9 cellular contexts compared by ENCODE assay signal in the genomic region with DNA sequence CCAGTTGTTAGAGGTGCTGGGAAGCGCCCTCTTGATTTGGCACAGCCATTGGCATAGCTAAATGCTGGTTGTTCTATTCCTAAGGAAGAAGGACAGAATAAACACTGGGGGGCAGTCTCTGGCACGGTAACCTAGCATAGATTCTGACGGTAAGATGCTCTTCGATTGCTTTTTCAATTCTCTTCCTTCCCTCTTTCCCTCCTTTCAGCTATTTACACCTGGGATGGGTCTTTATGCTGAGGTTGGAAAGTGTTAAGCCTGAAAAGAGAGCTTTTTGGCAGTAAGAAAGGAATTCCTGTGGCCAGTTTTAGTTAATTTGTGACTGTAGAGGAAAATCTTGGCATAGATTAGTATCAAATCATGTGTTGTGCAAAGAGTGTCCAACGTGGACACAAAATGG.
DNase-seq lines count a peak whose midpoint lies in the region; ATAC-seq, FAIRE-seq and TF ChIP-seq lines count a peak whose summit lies in the region.
"Had no signal": no experiment of that assay in that cellular context is flagged by ENCODE, and none has a peak within 500 bp of the region (broad histone marks: within the 10 kb centered on the region; RNA-seq: fewer than 3 reads in every experiment).

No MANE protein-coding gene starts in this region.

- no peak overlapping the region for H3K27ac ChIP-seq in WERI-Rb-1

- H3K4me3 ChIP-seq in WERI-Rb-1 (ENCODE audit: low read depth, low read length), result no peak overlapping the region

- H3K4me1 Mint-ChIP-seq in activated T-helper 2 cell treated with anti-CD3 and anti-CD28 coated beads, Interferon-gamma antibody, Interleukin-2, Interleukin-4, amounts not matched to agents 10 μg/mL and 5 μg/mL and 100 μg/mL, durations not matched to agents 14 hours and 24 hours and 36 hours (ENCODE audit: low read depth), result no peaks in the 10 kb centered on the region
- H3K4me1 Mint-ChIP-seq: T-cell had no signal

- peak; percentile 89 for FAIRE-seq in D721Med (lab: Jason Lieb, UNC)

- H3K27me3 ChIP-seq in WERI-Rb-1 (ENCODE audit: insufficient read depth, low read depth, severe bottlenecking), result no peaks in the 10 kb centered on the region

- H3K9me3 Mint-ChIP-seq in activated T-helper 2 cell treated with anti-CD3 and anti-CD28 coated beads, Interferon-gamma antibody, Interleukin-2, Interleukin-4, amounts not matched to agents 10 μg/mL and 5 μg/mL and 100 μg/mL, durations not matched to agents 14 hours and 24 hours and 36 hours, result no peaks in the 10 kb centered on the region
- H3K9me3 Mint-ChIP-seq: T-cell had no signal

- peak; percentile 33 for ATAC-seq in left lobe of liver

- no peaks in the 10 kb centered on the region for H3K36me3 ChIP-seq in WERI-Rb-1

- H3K27ac Mint-ChIP-seq in activated T-helper 2 cell treated with anti-CD3 and anti-CD28 coated beads, Interferon-gamma antibody, Interleukin-2, Interleukin-4, amounts not matched to agents 10 μg/mL and 5 μg/mL and 100 μg/mL, durations not matched to agents 14 hours and 24 hours and 36 hours, result no peak overlapping the region
- H3K27ac Mint-ChIP-seq: T-cell had no signal

- no peaks in the 10 kb centered on the region for H3K9me3 ChIP-seq in WERI-Rb-1 (ENCODE audit: severe bottlenecking)

- intact Hi-C loops in activated T-helper 2 cell treated with anti-CD3 and anti-CD28 coated beads, Interferon-gamma antibody, Interleukin-2, Interleukin-4, amounts not matched to agents 10 μg/mL and 5 μg/mL and 100 μg/mL, durations not matched to agents 14 hours and 24 hours and 36 hours (cut with micrococcal nuclease), result loop anchor here (10.0 kb wide), 1 partner anchor 200 kb away; no protein-coding TSS in a partner anchor

- H3K36me3 Mint-ChIP-seq in activated T-helper 2 cell treated with anti-CD3 and anti-CD28 coated beads, Interferon-gamma antibody, Interleukin-2, Interleukin-4, amounts not matched to agents 10 μg/mL and 5 μg/mL and 100 μg/mL, durations not matched to agents 14 hours and 24 hours and 36 hours (ENCODE audit: low read depth), result no peaks in the 10 kb centered on the region
- H3K36me3 Mint-ChIP-seq: T-cell had no signal

- H3K27me3 Mint-ChIP-seq in activated T-helper 2 cell treated with anti-CD3 and anti-CD28 coated beads, Interferon-gamma antibody, Interleukin-2, Interleukin-4, amounts not matched to agents 10 μg/mL and 5 μg/mL and 100 μg/mL, durations not matched to agents 14 hours and 24 hours and 36 hours (ENCODE audit: low read depth), result peaks cover 40% of the 10 kb centered on the region

- H3K4me3 Mint-ChIP-seq in activated T-helper 2 cell treated with anti-CD3 and anti-CD28 coated beads, Interferon-gamma antibody, Interleukin-2, Interleukin-4, amounts not matched to agents 10 μg/mL and 5 μg/mL and 100 μg/mL, durations not matched to agents 14 hours and 24 hours and 36 hours (ENCODE audit: low read depth), result no peak overlapping the region
- H3K4me3 Mint-ChIP-seq: T-cell had no signal

- TF ChIP-seq CTCF in D721Med (IDR thresholded peaks at IDR 0.05; ENCODE audit: insufficient read depth, missing control alignments) (peak; percentile 32), WERI-Rb-1 (IDR thresholded peaks at IDR 0.05; ENCODE audit: low read depth, low read length) (peak; percentile 69)

- DNase-seq in D721Med (ENCODE audit: insufficient read length, low spot score) (no peak), HCEC 1CT (peak; percentile 22), WERI-Rb-1 (peak; percentile 65), left lobe of liver (ENCODE audit: low spot score) (no peak), NCI-H1436 treated with DMSO at 0.1 percent for 48 hours (lab: John Stamatoyannopoulos, UW) (no peak), GM03348 (ENCODE audit: low spot score) (no peak)
- DNase-seq in activated T-helper 2 cell treated with anti-CD3 and anti-CD28 coated beads, Interferon-gamma antibody, Interleukin-2, Interleukin-4, amounts not matched to agents 10 μg/mL and 5 μg/mL and 100 μg/mL, durations not matched to agents 14 hours and 24 hours and 36 hours (ENCODE audit: low spot score), result no peak
- no peak for DNase-seq in activated CD4-positive, CD25-positive, alpha-beta regulatory T cell (lab: John Stamatoyannopoulos, UW)

Comparison
In these comparisons a context has a peak if more than half of its experiments do, and no peak if none do; other contexts are left out.
1. DNase-seq: peak in HCEC 1CT (single experiment) and WERI-Rb-1 (single experiment); none in D721Med (single experiment), left lobe of liver (single experiment), activated T-helper 2 cell treated with anti-CD3 and anti-CD28 coated beads, Interferon-gamma antibody, Interleukin-2, Interleukin-4, amounts not matched to agents 10 μg/mL and 5 μg/mL and 100 μg/mL, durations not matched to agents 14 hours and 24 hours and 36 hours (single experiment), NCI-H1436 treated with DMSO at 0.1 percent for 48 hours (single experiment), GM03348 (single experiment) and activated CD4-positive, CD25-positive, alpha-beta regulatory T cell (0 of 4).